In the genomic region with DNA sequence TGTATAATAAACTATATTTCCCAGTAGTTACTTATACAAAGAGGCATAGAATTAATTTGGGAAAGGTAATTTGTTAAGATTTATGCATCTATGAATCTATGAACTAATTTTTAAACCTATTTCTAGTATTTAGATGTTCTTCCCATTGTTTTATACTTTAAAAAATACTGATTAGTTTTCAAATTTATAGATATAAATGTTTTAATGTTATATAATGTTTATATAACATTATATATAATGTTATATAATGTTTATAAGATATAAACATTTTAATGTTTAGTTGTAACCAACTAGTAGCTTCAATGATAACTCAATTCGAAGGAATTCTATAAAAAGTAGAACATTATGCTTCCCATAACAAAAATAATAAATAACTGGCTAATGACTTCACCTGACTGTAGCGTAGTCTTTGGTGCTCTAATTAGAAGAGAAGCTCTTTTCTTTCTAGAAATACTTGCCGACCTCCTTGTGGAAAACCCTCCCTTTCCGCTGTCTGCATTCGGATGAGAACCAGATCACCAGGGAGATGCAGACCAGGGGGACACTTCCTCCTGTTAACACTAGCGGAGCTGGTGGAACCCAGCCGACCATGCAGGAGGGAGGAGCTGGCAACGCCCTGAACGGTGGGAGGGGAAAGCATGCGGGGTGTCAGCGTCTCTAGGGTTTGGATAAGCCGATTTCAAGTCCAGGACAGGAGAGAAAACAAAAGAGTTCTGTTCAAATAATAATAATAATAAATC, we compare ENCODE assay signal across 8 cellular contexts.
DNase-seq lines count a peak whose midpoint lies in the region; ATAC-seq, FAIRE-seq and TF ChIP-seq lines count a peak whose summit lies in the region.

No MANE protein-coding gene starts in this region.

- peaks cover 6% of the 10 kb centered on the region for H3K79me2 ChIP-seq in GM12878 (ENCODE audit: control insufficient read depth, insufficient read depth, low read length)
- no peaks in the 10 kb centered on the region for H3K79me2 ChIP-seq in smooth muscle cell (ENCODE audit: low read depth)

- POLR2A ChIA-PET in GM12878 (lab: Charles Lee) = interaction anchor here (0.5 to 4.9 kb wide), 13 partner anchors 15 to 607 kb away, joined by 3 to 29 read pairs (median 4); a partner anchor contains a TSS

- peak overlapping the region; percentile 48 for H3K27ac ChIP-seq in GM12878 (ENCODE audit: control insufficient read depth, insufficient read depth)
- no peak overlapping the region for H3K27ac ChIP-seq in iPS-20b (ENCODE audit: low read length)
- peak overlapping the region; percentile 49 for H3K27ac ChIP-seq in smooth muscle cell (ENCODE audit: low read depth)

- no peaks in the 10 kb centered on the region for H3K36me3 ChIP-seq in GM12878 (ENCODE audit: control insufficient read depth in 2 of 2, insufficient read depth in 2 of 2, low read length in 1 of 2)
- H3K36me3 ChIP-seq in iPS-20b (ENCODE audit: insufficient read depth, low read depth, low read length) = no peaks in the 10 kb centered on the region
- no peaks in the 10 kb centered on the region for H3K36me3 ChIP-seq in smooth muscle cell (ENCODE audit: low read depth)

- H3F3A ChIP-seq in smooth muscle cell (ENCODE audit: low read depth) = no peaks in the 10 kb centered on the region

- in situ Hi-C loops in GM12878 (cut with MboI) = loop anchor here (25.0 kb wide), 1 partner anchor 242 kb away; no protein-coding TSS in a partner anchor

- H3K4me3 ChIP-seq in GM12878 (peak overlapping the region; percentile 58), iPS-20b (ENCODE audit: low read length) (peak overlapping the region; percentile 99), smooth muscle cell (peak overlapping the region; percentile 76)

- H3K9me3 ChIP-seq in GM12878 (replicated peaks; ENCODE audit: control insufficient read depth, insufficient read depth, low read length) = no peaks in the 10 kb centered on the region
- H3K9me3 ChIP-seq in iPS-20b (ENCODE audit: insufficient read depth, low read depth, low read length) = no peaks in the 10 kb centered on the region
- no peaks in the 10 kb centered on the region for H3K9me3 ChIP-seq in smooth muscle cell (replicated peaks; ENCODE audit: low read depth)

- ATAC-seq in HG02885 (IDR thresholded peaks at IDR 0.05; ENCODE audit: poor library complexity, unreplicated experiment) (peak; percentile 62), GM12878 (peak; percentile 84)

- peak; percentile 87 for FAIRE-seq in GM12878 (lab: Jason Lieb, UNC)

- intact Hi-C loops in GM12878 (cut with micrococcal nuclease; ENCODE audit: unreplicated experiment) = loop anchor here (1.0 to 5.0 kb wide), 8 partner anchors 147 to 1442 kb away; a partner anchor contains a TSS

- peak overlapping the region; percentile 71 for H2AFZ ChIP-seq in GM12878 (ENCODE audit: control insufficient read depth, low read depth, low read length)
- peak overlapping the region; percentile 91 for H2AFZ ChIP-seq in smooth muscle cell (ENCODE audit: low read depth)

- H3K4me2 ChIP-seq in GM12878 (ENCODE audit: control insufficient read depth, insufficient read depth) (peak overlapping the region; percentile 77), smooth muscle cell (peak overlapping the region; percentile 97)

- SMC1A ChIA-PET in GM12878 (lab: Charles Lee; ENCODE audit: uncharacterized antibody, unreplicated experiment) = interaction anchor here (0.7 to 5.7 kb wide), 16 partner anchors 9 to 623 kb away, joined by 3 to 56 read pairs (median 4); a partner anchor contains a TSS

- CTCF ChIA-PET in GM12878 (lab: Yijun Ruan, JAX) = interaction anchor here (0.5 to 13.3 kb wide), 18 partner anchors 8 to 625 kb away, joined by 3 to 193 read pairs (median 4); a partner anchor contains a TSS

- no peak for TF ChIP-seq RAD21 in GM12878 (IDR thresholded peaks at IDR 0.05; ENCODE audit: insufficient read depth, low read depth, low read length)

- H3K4me1 ChIP-seq in GM12878 (ENCODE audit: control insufficient read depth, insufficient read depth, low read length) (peaks cover 9% of the 10 kb centered on the region; the same call in 1 of the 2 replicates), iPS-20b (ENCODE audit: insufficient read depth, low read length) (peaks cover 9% of the 10 kb centered on the region; the same call in 1 of the 2 replicates), smooth muscle cell (ENCODE audit: low read depth) (peaks cover 19% of the 10 kb centered on the region)

- no TSS peak for BruUV-seq in GM12878 (replicated peaks; lab: Mats Ljungman, UMichigan)

- H3K27me3 ChIP-seq in GM12878 (replicated peaks in 1 of 2; ENCODE audit: control insufficient read depth in 2 of 2, insufficient read depth in 2 of 2, low read length in 1 of 2) (no peaks in the 10 kb centered on the region), iPS-20b (ENCODE audit: insufficient read depth, low read length) (peaks cover 71% of the 10 kb centered on the region), smooth muscle cell (ENCODE audit: low read depth) (peaks cover 1% of the 10 kb centered on the region)

- TF ChIP-seq CTCF in GM12878 (IDR thresholded peaks at IDR 0.05 in 2 of 3, conservative IDR thresholded peaks at IDR 0.05 in 1 of 3; ENCODE audit: control insufficient read depth in 2 of 3, extremely low read depth in 1 of 3, insufficient read depth in 1 of 3, low read depth in 3 of 3, low read length in 3 of 3) = peak in 2 of 3 experiments; percentile 5 to 15; a peak in 2 of 6 replicates
- TF ChIP-seq CTCF in smooth muscle cell (IDR thresholded peaks at IDR 0.05; ENCODE audit: borderline replicate concordance, insufficient read depth, poor library complexity, severe bottlenecking) = no peak

- H4K20me1 ChIP-seq in GM12878 (ENCODE audit: control insufficient read depth, insufficient read depth) (no peaks in the 10 kb centered on the region), smooth muscle cell (ENCODE audit: low read depth) (no peaks in the 10 kb centered on the region)

- no peak for TF ChIP-seq EP300 in GM12878 (IDR thresholded peaks at IDR 0.05; ENCODE audit: borderline replicate concordance in 1 of 2, control insufficient read depth in 1 of 2, low read depth in 2 of 2, low read length in 2 of 2)

- RAD21 ChIA-PET in GM12878 (lab: Charles Lee; ENCODE audit: unreplicated experiment) = interaction anchor here (0.7 to 3.4 kb wide), 16 partner anchors 18 to 576 kb away, joined by 3 to 55 read pairs (median 4); a partner anchor contains a TSS

- WGBS in GM12878 (ENCODE audit: insufficient coverage, insufficient replicate concordance, low lambda C conversion rate, missing lambda C conversion rate) = 2% methylated on average over 12 of the region's 12 CpGs
- WGBS in smooth muscle cell (ENCODE audit: low lambda C conversion rate) = under 1% methylated on average over 12 of the region's 12 CpGs

- DNase-seq in NCI-H2107 treated with DMSO at 0.1 percent for 48 hours (lab: John Stamatoyannopoulos, UW; ENCODE audit: unreplicated experiment) = peak; percentile 41
- DNase-seq in NCI-H2107 (lab: John Stamatoyannopoulos, UW) = no peak
- peak; percentile 79 to 82 for DNase-seq in NCI-H1930 (lab: John Stamatoyannopoulos, UW)
- peak; percentile 52 for DNase-seq in T1000 (lab: John Stamatoyannopoulos, UW)
- peak; percentile 72 for DNase-seq in GM12878 (ENCODE audit: low read depth, low spot score)
- DNase-seq in smooth muscle cell (lab: John Stamatoyannopoulos, UW; ENCODE audit: unreplicated experiment) = peak; percentile 20

- TF ChIP-seq POLR2A in GM12878 (IDR thresholded peaks at IDR 0.05; ENCODE audit: low read depth, low read length) = peak; percentile 52; the same call in 1 of the 2 replicates

- H3K9ac ChIP-seq in GM12878 (ENCODE audit: control insufficient read depth, insufficient read depth, low read length) (peak overlapping the region; percentile 48; the same call in 1 of the 2 replicates), iPS-20b (ENCODE audit: low read depth, low read length) (no peak overlapping the region), smooth muscle cell (ENCODE audit: low read depth) (peak overlapping the region; percentile 38)

TF ChIP-seq in GM12878, 131 proteins besides CTCF, POLR2A, EP300 and RAD21 (continues in another document):
- TF ChIP-seq SMAD5 (IDR thresholded peaks at IDR 0.05; ENCODE audit: low read depth) (no peak), ZNF217 (IDR thresholded peaks at IDR 0.05) (no peak), JUNB (IDR thresholded peaks at IDR 0.05) (no peak), SP1 (IDR thresholded peaks at IDR 0.05; ENCODE audit: low read depth, low read length) (no peak), NRF1 (conservative IDR thresholded peaks at IDR 0.05; ENCODE audit: low read depth, low read length) (no peak), ZNF384 (IDR thresholded peaks at IDR 0.05; ENCODE audit: borderline replicate concordance, low read depth, low read length) (no peak), ATF7 (IDR thresholded peaks at IDR 0.05; ENCODE audit: low read depth) (no peak), SPI1 (IDR thresholded peaks at IDR 0.05; ENCODE audit: borderline replicate concordance, insufficient read depth, low read depth, low read length) (peak; percentile 82), SUPT20H (IDR thresholded peaks at IDR 0.05; ENCODE audit: borderline replicate concordance, control insufficient read depth, low read depth, low read length) (no peak)
- TF ChIP-seq, protein P1, sequence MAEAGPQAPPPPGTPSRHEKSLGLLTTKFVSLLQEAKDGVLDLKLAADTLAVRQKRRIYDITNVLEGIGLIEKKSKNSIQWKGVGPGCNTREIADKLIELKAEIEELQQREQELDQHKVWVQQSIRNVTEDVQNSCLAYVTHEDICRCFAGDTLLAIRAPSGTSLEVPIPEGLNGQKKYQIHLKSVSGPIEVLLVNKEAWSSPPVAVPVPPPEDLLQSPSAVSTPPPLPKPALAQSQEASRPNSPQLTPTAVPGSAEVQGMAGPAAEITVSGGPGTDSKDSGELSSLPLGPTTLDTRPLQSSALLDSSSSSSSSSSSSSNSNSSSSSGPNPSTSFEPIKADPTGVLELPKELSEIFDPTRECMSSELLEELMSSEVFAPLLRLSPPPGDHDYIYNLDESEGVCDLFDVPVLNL (IDR thresholded peaks at IDR 0.05; ENCODE audit: low read depth, low read length) = no peak
